7 cellular contexts compared by ENCODE assay signal in genomic region chr20:58308290-58308679, GRCh38. TPM values are rescaled to one million over a fixed set of nuclear protein-coding genes. Genes with fewer than 3 reads are reported as not detected.
DNase-seq lines count a peak whose midpoint lies in the region; ATAC-seq and TF ChIP-seq lines count a peak whose summit lies in the region.

No MANE protein-coding gene starts in this region.

- peaks cover 26% of the 10 kb centered on the region for H3K4me1 Mint-ChIP-seq in HFFc6 (ENCODE audit: low read depth)
- peaks cover 42% of the 10 kb centered on the region for H3K4me1 Mint-ChIP-seq in activated T-helper 17 cell treated with anti-CD3 and anti-CD28 coated beads, Interleukin-2, amount 50 U/mL, for 72 hours
- H3K4me1 Mint-ChIP-seq in stimulated activated naive B cell treated with anti-CD40 and anti-IgM and Interleukin-4, amounts not matched to agents 10 μg/mL and 1 μg/mL and 100 μg/mL, for 72 hours: peaks cover 32 to 52% of the 10 kb centered on the region in 2 donors

- ATAC-seq in activated T-helper 17 cell treated with anti-CD3 and anti-CD28 coated beads, Interleukin-2, amount 50 U/mL, for 72 hours (replicated peaks): no peak
- no peak for ATAC-seq in stimulated activated naive B cell treated with anti-CD40 and anti-IgM and Interleukin-4, amounts not matched to agents 10 μg/mL and 1 μg/mL and 100 μg/mL, for 72 hours (replicated peaks)
- no peak for ATAC-seq in HG02852 (IDR thresholded peaks at IDR 0.05; ENCODE audit: unreplicated experiment)

- H3K4me1 ChIP-seq in iPS-18a (ENCODE audit: control insufficient read depth, low read depth, low read length): peaks cover 4% of the 10 kb centered on the region

- H3K9me3 ChIP-seq in iPS-18a (ENCODE audit: control insufficient read depth, low read depth, low read length): no peaks in the 10 kb centered on the region

- no peak overlapping the region for H3K9ac ChIP-seq in iPS-18a (ENCODE audit: low read length)

- H3K27ac Mint-ChIP-seq in HFFc6: no peak overlapping the region
- H3K27ac Mint-ChIP-seq in activated T-helper 17 cell treated with anti-CD3 and anti-CD28 coated beads, Interleukin-2, amount 50 U/mL, for 72 hours: peak overlapping the region; percentile 97
- H3K27ac Mint-ChIP-seq in stimulated activated naive B cell treated with anti-CD40 and anti-IgM and Interleukin-4, amounts not matched to agents 10 μg/mL and 1 μg/mL and 100 μg/mL, for 72 hours: peak overlapping the region; percentile 98

- H3K36me3 ChIP-seq in iPS-18a (ENCODE audit: control insufficient read depth, low read depth, low read length): peaks cover 15% of the 10 kb centered on the region

- peak overlapping the region; percentile 83 for H3K4me3 Mint-ChIP-seq in HFFc6
- H3K4me3 Mint-ChIP-seq in activated T-helper 17 cell treated with anti-CD3 and anti-CD28 coated beads, Interleukin-2, amount 50 U/mL, for 72 hours: peak overlapping the region; percentile 76
- peak overlapping the region; percentile 86 to 96 for H3K4me3 Mint-ChIP-seq in stimulated activated naive B cell treated with anti-CD40 and anti-IgM and Interleukin-4, amounts not matched to agents 10 μg/mL and 1 μg/mL and 100 μg/mL, for 72 hours

- no peaks in the 10 kb centered on the region for H3K27me3 ChIP-seq in iPS-18a (ENCODE audit: control insufficient read depth, insufficient read depth, low read length)

- H3K4me3 ChIP-seq in iPS-18a (ENCODE audit: low read length): peak overlapping the region; percentile 88

- no peaks in the 10 kb centered on the region for H3K27me3 Mint-ChIP-seq in HFFc6 (ENCODE audit: insufficient read depth)
- no peaks in the 10 kb centered on the region for H3K27me3 Mint-ChIP-seq in activated T-helper 17 cell treated with anti-CD3 and anti-CD28 coated beads, Interleukin-2, amount 50 U/mL, for 72 hours
- H3K27me3 Mint-ChIP-seq in stimulated activated naive B cell treated with anti-CD40 and anti-IgM and Interleukin-4, amounts not matched to agents 10 μg/mL and 1 μg/mL and 100 μg/mL, for 72 hours: no peaks in the 10 kb centered on the region

- H3K27ac ChIP-seq in iPS-18a (ENCODE audit: low read length): no peak overlapping the region

- DNase-seq in HFFc6: no peak
- DNase-seq in stimulated activated naive B cell treated with anti-CD40 and anti-IgM and Interleukin-4, amounts not matched to agents 10 μg/mL and 1 μg/mL and 100 μg/mL, for 72 hours: no peak
- DNase-seq in dermis blood vessel endothelial cell: no peak
- no peak for DNase-seq in NCI-H2171 treated with DMSO at 0.1 percent for 48 hours (lab: John Stamatoyannopoulos, UW)

- no peak for TF ChIP-seq CTCF in HFFc6 (IDR thresholded peaks at IDR 0.05)

- H3K9me3 Mint-ChIP-seq in HFFc6: no peaks in the 10 kb centered on the region
- no peaks in the 10 kb centered on the region for H3K9me3 Mint-ChIP-seq in activated T-helper 17 cell treated with anti-CD3 and anti-CD28 coated beads, Interleukin-2, amount 50 U/mL, for 72 hours
- no peaks in the 10 kb centered on the region for H3K9me3 Mint-ChIP-seq in stimulated activated naive B cell treated with anti-CD40 and anti-IgM and Interleukin-4, amounts not matched to agents 10 μg/mL and 1 μg/mL and 100 μg/mL, for 72 hours

- peaks cover 23% of the 10 kb centered on the region for H3K36me3 Mint-ChIP-seq in HFFc6 (ENCODE audit: low read depth)
- H3K36me3 Mint-ChIP-seq in activated T-helper 17 cell treated with anti-CD3 and anti-CD28 coated beads, Interleukin-2, amount 50 U/mL, for 72 hours (ENCODE audit: low read depth): peaks cover 47% of the 10 kb centered on the region
- peaks cover 10 to 27% of the 10 kb centered on the region in 2 donors for H3K36me3 Mint-ChIP-seq in stimulated activated naive B cell treated with anti-CD40 and anti-IgM and Interleukin-4, amounts not matched to agents 10 μg/mL and 1 μg/mL and 100 μg/mL, for 72 hours

RNA-seq across cellular contexts. Expression of gene RAB22A, which starts 1.2 kb away (rescaled TPM):
- 10 to 100 TPM; 20.4 to 26.0 (median 22.7) TPM for total RNA-seq in HFFc6 (2021; fragmentation: NEBNext Ultra II Directional; extraction: Animal tissue kit (Norgen Biotek cat#: 25700))
- 10 to 100 TPM; 11.6 to 12.8 TPM for total RNA-seq in activated T-helper 17 cell treated with anti-CD3 and anti-CD28 coated beads, Interleukin-2, amount 50 U/mL, for 72 hours
- total RNA-seq in dermis blood vessel endothelial cell: 11.7 and 15.4 TPM in 2 replicates
